15 cellular contexts compared by ENCODE assay signal in genomic region chr2:160868891-160869290, GRCh38.
A peak's percentile ranks its signal among the peaks of the same experiment; 100 is the strongest.
DNase-seq lines count a peak whose midpoint lies in the region; ATAC-seq and TF ChIP-seq lines count a peak whose summit lies in the region.
"Had no signal": no experiment of that assay in that cellular context is flagged by ENCODE, and none has a peak within 500 bp of the region (broad histone marks: within the 10 kb centered on the region; RNA-seq: fewer than 3 reads in every experiment).

No MANE protein-coding gene starts in this region.

- intact Hi-C loops in right cardiac atrium (cut with DNase I) (no loop called here), stomach (cut with DNase I; ENCODE audit: low total_unique reads) (no loop called here)

- no peaks in the 10 kb centered on the region for H3K4me1 ChIP-seq in right cardiac atrium (ENCODE audit: control insufficient read depth, insufficient read depth, low read length)
- peaks cover 0 to 5% (median 0%) of the 10 kb centered on the region in 4 donors for H3K4me1 ChIP-seq in stomach
- H3K4me1 ChIP-seq: Peyer's patch had no signal

- DNase-seq in H4 (ENCODE audit: low spot score) (peak; percentile 7), amniotic epithelial cell (ENCODE audit: low read depth) (peak; percentile 31), right cardiac atrium (peak in 1 of 3 donors; percentile 13), stomach (no peak), GF-D8 (lab: John Stamatoyannopoulos, UW) (no peak)
- no peak for DNase-seq in stimulated activated CD4-positive, alpha-beta T cell treated with anti-CD3 and anti-CD28 coated beads, Interleukin-2, amount 100 ng/mL, for 48 hours
- DNase-seq in stimulated activated naive CD4-positive, alpha-beta T cell (lab: John Stamatoyannopoulos, UW), result no peak
- DNase-seq: activated CD8-positive, alpha-beta memory T cell treated with anti-CD3 and anti-CD28 coated beads for 24 hours; anterior cingulate cortex; CD4-positive, CD25-positive, alpha-beta regulatory T cell; Peyer's patch; stimulated activated CD4-positive, alpha-beta T cell treated with anti-CD3 and anti-CD28 coated beads, Interleukin-1b, Interleukin-23, amount 100 ng/mL, for 48 hours had no signal

- peak in 1 of 2 donors; percentile 28 for ATAC-seq in right cardiac atrium
- no peak for ATAC-seq in GM21723 (IDR thresholded peaks at IDR 0.05; ENCODE audit: unreplicated experiment)
- ATAC-seq: WTC11 had no signal

- TF ChIP-seq EP300 in stomach (IDR thresholded peaks at IDR 0.05), result no peak

- 61% methylated on average over 3 of the region's 3 CpGs for WGBS in right cardiac atrium
- 55 to 80% (median 66%) methylated on average over 3 of the region's 3 CpGs for WGBS in stomach, 5 donors

- H3K9me3 ChIP-seq in right cardiac atrium (ENCODE audit: control insufficient read depth, low read length) (no peaks in the 10 kb centered on the region), stomach (no peaks in the 10 kb centered on the region)
- H3K9me3 ChIP-seq: Peyer's patch, tibial artery had no signal

- H3K36me3 ChIP-seq in stomach, result no peaks in the 10 kb centered on the region
- H3K36me3 ChIP-seq: Peyer's patch, tibial artery had no signal

- no peak for TF ChIP-seq CTCF in stomach (IDR thresholded peaks at IDR 0.05)

- TF ChIP-seq POLR2A in stomach (IDR thresholded peaks at IDR 0.05), result no peak

- peak overlapping the region; percentile 65 for H3K27ac ChIP-seq in right cardiac atrium (ENCODE audit: low read length)
- H3K27ac ChIP-seq in stomach, result peak overlapping the region in 3 of 5 donors; percentile 25 to 59 (median 43)

- H3K4me3 ChIP-seq in right cardiac atrium (ENCODE audit: low read length) (no peak overlapping the region), stomach (no peak overlapping the region)
- H3K4me3 ChIP-seq: Peyer's patch, tibial artery had no signal

- H3K27me3 ChIP-seq in right cardiac atrium (ENCODE audit: control insufficient read depth, insufficient read depth) (no peaks in the 10 kb centered on the region), stomach (no peaks in the 10 kb centered on the region)
- H3K27me3 ChIP-seq: Peyer's patch, tibial artery had no signal

Comparison
In these comparisons a context has a peak if more than half of its experiments do, and no peak if none do; other contexts are left out.
1. DNase-seq: peak in H4 (single experiment) and amniotic epithelial cell (single experiment); none in stomach (single experiment), stimulated activated CD4-positive, alpha-beta T cell treated with anti-CD3 and anti-CD28 coated beads, Interleukin-2, amount 100 ng/mL, for 48 hours (0 of 2), stimulated activated naive CD4-positive, alpha-beta T cell (0 of 6) and GF-D8 (single experiment).